ENCODE assay signal across 14 cellular contexts in genomic region chr2:96580771-96581170, GRCh38. TPM values are rescaled to one million over a fixed set of nuclear protein-coding genes. Genes with fewer than 3 reads are reported as not detected.
DNase-seq lines count a peak whose midpoint lies in the region; ATAC-seq, FAIRE-seq and TF ChIP-seq lines count a peak whose summit lies in the region.
"Had no signal": no experiment of that assay in that cellular context is flagged by ENCODE, and none has a peak within 500 bp of the region (broad histone marks: within the 10 kb centered on the region; RNA-seq: fewer than 3 reads in every experiment).

No MANE protein-coding gene starts in this region.

- H3K9me3 ChIP-seq in A549: no peaks in the 10 kb centered on the region
- no peaks in the 10 kb centered on the region for H3K9me3 ChIP-seq in PC-3 (ENCODE audit: low read length)
- no peaks in the 10 kb centered on the region for H3K9me3 ChIP-seq in SJCRH30 (replicated peaks)

- no peaks in the 10 kb centered on the region for H3K27me3 ChIP-seq in PC-3 (ENCODE audit: low read length)
- H3K27me3 ChIP-seq in SJCRH30: no peaks in the 10 kb centered on the region

- H3K4me3 ChIP-seq in A549 (no peak overlapping the region), GM12865 (ENCODE audit: low read depth, low read length) (no peak overlapping the region), PC-3 (ENCODE audit: low read length) (no peak overlapping the region), fibroblast of villous mesenchyme (ENCODE audit: low read depth, low read length) (no peak overlapping the region), SJCRH30 (no peak overlapping the region)

- no peak overlapping the region for H3K9ac ChIP-seq in PC-3 (ENCODE audit: low read length)

- peak; percentile 18 to 46 for DNase-seq in A549 (ENCODE audit: low read depth in 1 of 2, low spot score in 1 of 2)
- peak; percentile 30 for DNase-seq in GM12865 (ENCODE audit: low read depth)
- peak; percentile 44 for DNase-seq in PC-3
- DNase-seq in fibroblast of villous mesenchyme (ENCODE audit: low read depth): peak; percentile 17
- no peak for DNase-seq in NCI-H345 (lab: John Stamatoyannopoulos, UW)
- no peak for DNase-seq in SJCRH30
- DNase-seq in erythroblast (lab: John Stamatoyannopoulos, UW): no peak
- DNase-seq: activated T-cell treated with anti-CD3 and anti-CD28 coated beads, Interleukin-2, amount 50 U/mL, for 72 hours; CD4-positive, alpha-beta memory T cell; hippocampal formation; stimulated activated CD4-positive, alpha-beta T cell treated with anti-CD3 and anti-CD28 coated beads, Interleukin-1b, Interleukin-23, amount 100 ng/mL, for 48 hours had no signal

- H3K4me1 ChIP-seq in A549 (peaks cover 6% of the 10 kb centered on the region; the same call in 1 of the 3 replicates), PC-3 (ENCODE audit: insufficient read depth, low read length) (peaks cover 6% of the 10 kb centered on the region; the same call in 1 of the 2 replicates), SJCRH30 (no peaks in the 10 kb centered on the region)

- H3K27ac ChIP-seq in A549 (no peak overlapping the region), PC-3 (ENCODE audit: low read length) (no peak overlapping the region), SJCRH30 (no peak overlapping the region)

- H3F3A ChIP-seq in PC-3 (ENCODE audit: low read length, unreplicated experiment): no peaks in the 10 kb centered on the region

- no TSS peak for BruUV-seq in PC-3 (replicated peaks; lab: Mats Ljungman, UMichigan)

- H3K9me2 ChIP-seq in PC-3 (replicated peaks; ENCODE audit: low read length): no peaks in the 10 kb centered on the region

- 61% methylated on average over 2 of the region's 4 CpGs for WGBS in A549 (ENCODE audit: missing lambda C conversion rate)

- no peaks in the 10 kb centered on the region for H3K79me2 ChIP-seq in PC-3 (ENCODE audit: low read length)

- no peak for TF ChIP-seq EP300 in A549 (IDR thresholded peaks at IDR 0.05)

- TF ChIP-seq POLR2A in A549 (IDR thresholded peaks at IDR 0.05; ENCODE audit: low read length) (no peak), erythroblast (IDR thresholded peaks at IDR 0.05; ENCODE audit: low read length) (no peak)

- ATAC-seq in A549 (peak; percentile 93 to 97), PC-3 (peak; percentile 70), GM18502 (IDR thresholded peaks at IDR 0.05; ENCODE audit: poor library complexity, unreplicated experiment) (no peak)
- ATAC-seq: activated T-cell treated with anti-CD3 and anti-CD28 coated beads, Interleukin-2, amount 50 U/mL, for 72 hours had no signal

- POLR2A ChIA-PET in A549 (lab: Yijun Ruan, JAX): no interaction called here
- POLR2A ChIA-PET in PC-3 (lab: Charles Lee; ENCODE audit: unreplicated experiment): no interaction called here

- intact Hi-C loops in PC-3 (cut with micrococcal nuclease): loop anchor here (1.0 kb wide), 1 partner anchor 30 kb away; no protein-coding TSS in a partner anchor

- H3K4me2 ChIP-seq in A549 (no peak overlapping the region), PC-3 (ENCODE audit: low read length) (no peak overlapping the region)

- H3K36me3 ChIP-seq in PC-3 (ENCODE audit: low read depth, low read length) (no peaks in the 10 kb centered on the region), SJCRH30 (peaks cover 5% of the 10 kb centered on the region; the same call in 1 of the 2 replicates)

- no peak for FAIRE-seq in A549 (lab: Jason Lieb, UNC)
- FAIRE-seq: colon, TTC549 had no signal

- H4K20me1 ChIP-seq in PC-3 (ENCODE audit: low read length): no peaks in the 10 kb centered on the region

- TF ChIP-seq CTCF in A549 (IDR thresholded peaks at IDR 0.05) (peak; percentile 44), GM12865 (IDR thresholded peaks at IDR 0.05; ENCODE audit: insufficient read depth, low read depth, low read length, missing control alignments) (peak; percentile 37), PC-3 (conservative IDR thresholded peaks at IDR 0.05; ENCODE audit: low read depth, low read length) (peak; percentile 48), fibroblast of villous mesenchyme (IDR thresholded peaks at IDR 0.05; ENCODE audit: insufficient read depth, low read depth, low read length) (peak; percentile 42)

- CTCF ChIA-PET in A549 (lab: Yijun Ruan, JAX) (interaction anchor here (0.6 to 9.7 kb wide), 15 partner anchors 13 to 180 kb away, joined by 3 to 113 read pairs (median 4); partner anchors contain the start of gene CNNM4), PC-3 (lab: Charles Lee) (no interaction called here)

- no peak overlapping the region for H2AFZ ChIP-seq in PC-3 (ENCODE audit: low read length)

- TF ChIP-seq RAD21 in A549 (conservative IDR thresholded peaks at IDR 0.05 in 1 of 2, IDR thresholded peaks at IDR 0.05 in 1 of 2): peak; percentile 62 to 65

TF ChIP-seq in A549, 52 proteins besides CTCF, POLR2A, EP300 and RAD21:
- no peak for TF ChIP-seq KDM1A (IDR thresholded peaks at IDR 0.05; ENCODE audit: low read depth)
- TF ChIP-seq REST (IDR thresholded peaks at IDR 0.05): no peak
- TF ChIP-seq SMC3 (IDR thresholded peaks at IDR 0.05): peak; percentile 65
- TF ChIP-seq BCL3 (IDR thresholded peaks at IDR 0.05): no peak

RNA-seq across cellular contexts. Expression of gene ARID5A, which starts 44.2 kb away (rescaled TPM):
- polyA plus RNA-seq in A549 (2011; rRNA removed): 1.2 and 1.5 TPM in 2 replicates
- polyA plus RNA-seq in A549 (2012; cell fraction: cytosol; rRNA removed): 3.5 and 4.8 TPM in 2 replicates
- 7.4 and 9.1 TPM in 2 replicates for polyA plus RNA-seq in A549 (2012; cell fraction: nucleus; rRNA removed)
- 4.0 to 4.4 TPM (median 4.2 TPM) in 3 replicates for polyA plus RNA-seq in A549 (2017; fragmentation: RNase III; extraction: RNeasy Plus Mini Kit Qiagen cat#74134 plus additional on column Dnase treatment)
- polyA minus RNA-seq in A549 (2011; rRNA and poly(A)+ RNA removed): 0.79 and 1.6 TPM in 2 replicates
- total RNA-seq in PC-3 (2014; rRNA removed): 6.1 and 8.2 TPM in 2 replicates
- 9.5 and 18.4 TPM in 2 replicates for total RNA-seq in fibroblast of villous mesenchyme
- total RNA-seq in SJCRH30 (2014; rRNA removed; shearing (Covaris generic)): 12.4 and 14.2 TPM in 2 replicates

RNA-seq across cellular contexts. Expression of gene KANSL3, which starts 57.3 kb away (rescaled TPM):
- 23.0 and 33.1 TPM in 2 replicates for polyA plus RNA-seq in A549 (2011; rRNA removed)
- 17.2 and 21.3 TPM in 2 replicates for polyA plus RNA-seq in A549 (2012; cell fraction: cytosol; rRNA removed)
- 54.8 and 76.8 TPM in 2 replicates for polyA plus RNA-seq in A549 (2012; cell fraction: nucleus; rRNA removed)
- 25.2 to 26.7 TPM (median 25.9 TPM) in 3 replicates for polyA plus RNA-seq in A549 (2017; fragmentation: RNase III; extraction: RNeasy Plus Mini Kit Qiagen cat#74134 plus additional on column Dnase treatment)
- 104 and 122 TPM in 2 replicates for polyA minus RNA-seq in A549 (2011; rRNA and poly(A)+ RNA removed)
- total RNA-seq in PC-3 (2014; rRNA removed): 30.6 and 35.7 TPM in 2 replicates
- total RNA-seq in fibroblast of villous mesenchyme: 35.4 and 37.4 TPM in 2 replicates
- total RNA-seq in SJCRH30 (2014; rRNA removed; shearing (Covaris generic)): 46.1 and 50.9 TPM in 2 replicates

Comparison
In these comparisons a context has a peak if more than half of its experiments do, and no peak if none do; other contexts are left out.
1. DNase-seq: peak in A549 (2 of 2), GM12865 (single experiment), PC-3 (single experiment) and fibroblast of villous mesenchyme (single experiment); none in NCI-H345 (single experiment), SJCRH30 (0 of 2) and erythroblast (0 of 2).
2. Peak in every context shown above with its lines, with median percentiles within 50 percentile points of each other: CTCF ChIP-seq.